ENCODE assay signal across 19 cellular contexts in the genomic region with DNA sequence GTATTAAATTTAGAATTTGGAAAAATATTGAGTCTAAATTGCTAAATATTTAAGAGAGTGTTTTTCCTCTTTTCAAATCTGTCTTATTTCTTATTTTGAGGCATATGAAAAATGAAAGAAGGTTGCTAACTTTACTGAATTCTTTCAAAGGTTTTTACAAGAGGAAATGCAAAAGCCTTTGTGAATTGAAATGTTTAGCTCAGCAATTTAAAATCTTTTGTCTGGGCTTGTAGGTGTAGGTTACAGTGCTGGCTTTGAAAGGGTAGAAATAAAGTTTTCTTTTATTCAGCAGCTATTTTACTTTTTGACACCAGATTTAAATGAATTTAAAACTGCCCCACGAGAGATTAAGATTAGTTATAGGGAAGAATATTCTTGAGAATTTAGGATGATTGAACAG.
"Had no signal": no experiment of that assay in that cellular context is flagged by ENCODE, and none has a peak within 500 bp of the region (broad histone marks: within the 10 kb centered on the region; RNA-seq: fewer than 3 reads in every experiment).

No MANE protein-coding gene starts in this region.

- H3K9me3 ChIP-seq: esophagus squamous epithelium, gastroesophageal sphincter, psoas muscle, right lobe of liver, suprapubic skin, thyroid gland had no signal

- H3K27ac ChIP-seq: dorsolateral prefrontal cortex, esophagus squamous epithelium, gastroesophageal sphincter, psoas muscle, right lobe of liver, suprapubic skin, thyroid gland had no signal

- H3K4me3 Mint-ChIP-seq: naive B cell, nephron progenitor cell, type B pancreatic cell had no signal

- ATAC-seq: gastroesophageal sphincter, psoas muscle had no signal

- H3K27ac Mint-ChIP-seq: naive B cell, nephron progenitor cell, type B pancreatic cell had no signal

- H3K4me1 Mint-ChIP-seq: naive B cell had no signal

- DNase-seq: cortex of kidney; dorsolateral prefrontal cortex; effector CD8-positive, alpha-beta T cell; esophagus squamous epithelium; foreskin fibroblast; glutamatergic neuron; kidney glomerular epithelial cell; mesendoderm; naive B cell; nephron progenitor cell; psoas muscle; retina; right lobe of liver; stimulated activated CD4-positive, alpha-beta T cell treated with anti-CD3 and anti-CD28 coated beads, Interleukin-4, amount 100 ng/mL, for 4 hours; stimulated activated naive CD4-positive, alpha-beta T cell; thyroid gland had no signal

- H3K4me1 ChIP-seq: esophagus squamous epithelium, gastroesophageal sphincter, psoas muscle, right lobe of liver, suprapubic skin, thyroid gland had no signal

- H3K27me3 Mint-ChIP-seq: naive B cell, type B pancreatic cell had no signal

- H3K36me3 Mint-ChIP-seq: naive B cell, type B pancreatic cell had no signal

- H3K4me3 ChIP-seq: dorsolateral prefrontal cortex, esophagus squamous epithelium, gastroesophageal sphincter, psoas muscle, right lobe of liver, suprapubic skin, thyroid gland had no signal

- H3K36me3 ChIP-seq: esophagus squamous epithelium, gastroesophageal sphincter, right lobe of liver, suprapubic skin, thyroid gland had no signal

- H3K27me3 ChIP-seq: dorsolateral prefrontal cortex, esophagus squamous epithelium, gastroesophageal sphincter, right lobe of liver, suprapubic skin, thyroid gland had no signal

- H3K9me3 Mint-ChIP-seq: nephron progenitor cell, type B pancreatic cell had no signal
